Comparison of ENCODE assay signal across 8 cellular contexts in the genomic region with DNA sequence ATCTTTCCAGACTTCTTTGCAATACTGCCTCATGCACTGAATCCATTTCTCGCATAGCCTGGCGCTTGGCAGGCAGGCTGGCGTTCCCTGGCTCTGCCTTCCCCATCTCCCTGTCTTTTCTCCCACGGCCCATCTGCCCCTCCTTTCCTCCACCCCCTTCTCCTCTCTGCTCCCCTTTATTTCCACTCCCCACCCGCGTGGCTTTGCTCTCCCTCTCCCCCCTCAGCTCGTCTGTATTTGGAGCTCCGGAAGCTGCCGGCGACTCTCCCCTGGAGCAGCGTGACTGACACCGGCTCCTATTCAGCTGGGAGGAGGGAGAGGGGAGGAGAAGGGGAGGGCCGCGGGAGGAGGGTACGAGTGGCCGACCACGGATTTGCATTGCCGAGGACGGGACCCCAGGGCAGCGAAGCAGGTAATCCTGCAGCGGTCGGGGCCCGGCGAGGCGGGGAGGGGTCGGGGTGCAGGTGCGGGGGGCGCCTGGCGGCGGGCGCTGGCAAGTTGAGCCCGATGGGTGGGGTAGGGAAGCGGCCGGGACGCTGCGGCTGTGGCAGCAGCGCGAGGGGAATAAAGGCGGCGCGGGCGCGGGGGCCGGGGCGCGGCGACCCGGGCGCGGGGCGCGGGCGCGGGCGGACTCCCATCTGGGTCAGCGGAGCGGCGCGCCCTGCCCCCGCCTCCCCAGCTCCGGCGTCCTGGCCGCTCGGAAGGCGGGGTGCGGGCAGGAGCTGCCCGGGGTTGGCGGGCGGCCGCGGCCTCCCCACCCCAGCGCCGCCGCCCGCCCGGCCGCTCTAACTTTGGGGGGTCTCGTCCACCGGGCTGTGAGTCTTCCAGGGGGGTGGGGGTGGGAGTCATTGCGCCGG. TPM values are rescaled to one million over a fixed set of nuclear protein-coding genes. Genes with fewer than 3 reads are reported as not detected.
A peak's percentile ranks its signal among the peaks of the same experiment; 100 is the strongest.
DNase-seq lines count a peak whose midpoint lies in the region; ATAC-seq lines count a peak whose summit lies in the region.

A gene with protein sequence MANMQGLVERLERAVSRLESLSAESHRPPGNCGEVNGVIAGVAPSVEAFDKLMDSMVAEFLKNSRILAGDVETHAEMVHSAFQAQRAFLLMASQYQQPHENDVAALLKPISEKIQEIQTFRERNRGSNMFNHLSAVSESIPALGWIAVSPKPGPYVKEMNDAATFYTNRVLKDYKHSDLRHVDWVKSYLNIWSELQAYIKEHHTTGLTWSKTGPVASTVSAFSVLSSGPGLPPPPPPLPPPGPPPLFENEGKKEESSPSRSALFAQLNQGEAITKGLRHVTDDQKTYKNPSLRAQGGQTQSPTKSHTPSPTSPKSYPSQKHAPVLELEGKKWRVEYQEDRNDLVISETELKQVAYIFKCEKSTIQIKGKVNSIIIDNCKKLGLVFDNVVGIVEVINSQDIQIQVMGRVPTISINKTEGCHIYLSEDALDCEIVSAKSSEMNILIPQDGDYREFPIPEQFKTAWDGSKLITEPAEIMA (plus strand): TSS at position 261 of the 857 bp plus-strand sequence. CDS start 27,961 bp downstream, outside the sequence.

- no peaks in the 10 kb centered on the region for H3K36me3 Mint-ChIP-seq in activated T-helper 2 cell treated with anti-CD3 and anti-CD28 coated beads, Interferon-gamma antibody, Interleukin-2, Interleukin-4, amounts not matched to agents 10 μg/mL and 5 μg/mL and 100 μg/mL, durations not matched to agents 14 hours and 24 hours and 36 hours (ENCODE audit: low read depth)
- no peaks in the 10 kb centered on the region for H3K36me3 Mint-ChIP-seq in natural killer cell treated with Interleukin-12 subunit alpha and Interleukin-12 subunit beta and Interleukin-15 and Interleukin-18, amount 100 ng/mL, for 72 hours

- DNase-seq in Daoy (ENCODE audit: low read depth), result peak; percentile 84
- peak; percentile 71 for DNase-seq in NCI-H1105 treated with DMSO at 0.1 percent for 48 hours (lab: John Stamatoyannopoulos, UW)
- DNase-seq in activated T-helper 2 cell treated with anti-CD3 and anti-CD28 coated beads, Interferon-gamma antibody, Interleukin-2, Interleukin-4, amounts not matched to agents 10 μg/mL and 5 μg/mL and 100 μg/mL, durations not matched to agents 14 hours and 24 hours and 36 hours (ENCODE audit: low spot score), result no peak
- peak; percentile 31 for DNase-seq in globus pallidus (ENCODE audit: low spot score)
- DNase-seq in natural killer cell treated with Interleukin-12 subunit alpha and Interleukin-12 subunit beta and Interleukin-15 and Interleukin-18, amount 100 ng/mL, for 72 hours (ENCODE audit: low spot score), result no peak

- no peaks in the 10 kb centered on the region for H3K9me3 Mint-ChIP-seq in activated T-helper 2 cell treated with anti-CD3 and anti-CD28 coated beads, Interferon-gamma antibody, Interleukin-2, Interleukin-4, amounts not matched to agents 10 μg/mL and 5 μg/mL and 100 μg/mL, durations not matched to agents 14 hours and 24 hours and 36 hours
- no peaks in the 10 kb centered on the region for H3K9me3 Mint-ChIP-seq in natural killer cell treated with Interleukin-12 subunit alpha and Interleukin-12 subunit beta and Interleukin-15 and Interleukin-18, amount 100 ng/mL, for 72 hours

- H3K4me1 Mint-ChIP-seq in activated T-helper 2 cell treated with anti-CD3 and anti-CD28 coated beads, Interferon-gamma antibody, Interleukin-2, Interleukin-4, amounts not matched to agents 10 μg/mL and 5 μg/mL and 100 μg/mL, durations not matched to agents 14 hours and 24 hours and 36 hours (ENCODE audit: low read depth), result peaks cover 4% of the 10 kb centered on the region
- H3K4me1 Mint-ChIP-seq in natural killer cell treated with Interleukin-12 subunit alpha and Interleukin-12 subunit beta and Interleukin-15 and Interleukin-18, amount 100 ng/mL, for 72 hours (ENCODE audit: low read depth in 2 of 2), result peaks cover 0 to 5% of the 10 kb centered on the region in 2 donors

- ATAC-seq in natural killer cell treated with Interleukin-12 subunit alpha and Interleukin-12 subunit beta and Interleukin-15 and Interleukin-18, amount 100 ng/mL, for 72 hours, result peak in 1 of 2 donors; percentile 43
- ATAC-seq in GM18907 (IDR thresholded peaks at IDR 0.05; ENCODE audit: unreplicated experiment), result no peak
- no peak for ATAC-seq in GM21447 (IDR thresholded peaks at IDR 0.05; ENCODE audit: unreplicated experiment)
- no peak for ATAC-seq in HG02588 (IDR thresholded peaks at IDR 0.05; ENCODE audit: unreplicated experiment)

- peaks cover 41% of the 10 kb centered on the region for H3K27me3 Mint-ChIP-seq in activated T-helper 2 cell treated with anti-CD3 and anti-CD28 coated beads, Interferon-gamma antibody, Interleukin-2, Interleukin-4, amounts not matched to agents 10 μg/mL and 5 μg/mL and 100 μg/mL, durations not matched to agents 14 hours and 24 hours and 36 hours (ENCODE audit: low read depth)
- H3K27me3 Mint-ChIP-seq in natural killer cell treated with Interleukin-12 subunit alpha and Interleukin-12 subunit beta and Interleukin-15 and Interleukin-18, amount 100 ng/mL, for 72 hours, result peaks cover 33 to 52% of the 10 kb centered on the region in 2 donors

- no peak within 1 kb of the TSS for H3K27ac Mint-ChIP-seq in activated T-helper 2 cell treated with anti-CD3 and anti-CD28 coated beads, Interferon-gamma antibody, Interleukin-2, Interleukin-4, amounts not matched to agents 10 μg/mL and 5 μg/mL and 100 μg/mL, durations not matched to agents 14 hours and 24 hours and 36 hours
- H3K27ac Mint-ChIP-seq in natural killer cell treated with Interleukin-12 subunit alpha and Interleukin-12 subunit beta and Interleukin-15 and Interleukin-18, amount 100 ng/mL, for 72 hours, result no peak within 1 kb of the TSS

- H3K4me3 Mint-ChIP-seq in activated T-helper 2 cell treated with anti-CD3 and anti-CD28 coated beads, Interferon-gamma antibody, Interleukin-2, Interleukin-4, amounts not matched to agents 10 μg/mL and 5 μg/mL and 100 μg/mL, durations not matched to agents 14 hours and 24 hours and 36 hours (ENCODE audit: low read depth), result peak within 1 kb of the TSS; percentile 67
- H3K4me3 Mint-ChIP-seq in natural killer cell treated with Interleukin-12 subunit alpha and Interleukin-12 subunit beta and Interleukin-15 and Interleukin-18, amount 100 ng/mL, for 72 hours, result peak within 1 kb of the TSS; percentile 14

- intact Hi-C loops in activated T-helper 2 cell treated with anti-CD3 and anti-CD28 coated beads, Interferon-gamma antibody, Interleukin-2, Interleukin-4, amounts not matched to agents 10 μg/mL and 5 μg/mL and 100 μg/mL, durations not matched to agents 14 hours and 24 hours and 36 hours (cut with micrococcal nuclease), result no loop called here

RNA-seq across cellular contexts. Expression of the gene that starts here (rescaled TPM):
- total RNA-seq in Daoy (2014; rRNA removed; shearing (Covaris generic)), result 16.1 and 16.4 TPM in 2 replicates
- total RNA-seq in activated T-helper 2 cell treated with anti-CD3 and anti-CD28 coated beads, Interferon-gamma antibody, Interleukin-2, Interleukin-4, amounts not matched to agents 10 μg/mL and 5 μg/mL and 100 μg/mL, durations not matched to agents 14 hours and 24 hours and 36 hours, result not detected in 2 replicates
- not detected for total RNA-seq in natural killer cell treated with Interleukin-12 subunit alpha and Interleukin-12 subunit beta and Interleukin-15 and Interleukin-18, amount 100 ng/mL, for 72 hours

Comparison
In these comparisons a context has a peak if more than half of its experiments do, and no peak if none do; other contexts are left out.
1. RNA of the gene that starts here (total RNA-seq): 16.1 to 16.4 TPM in Daoy; not detected in activated T-helper 2 cell treated with anti-CD3 and anti-CD28 coated beads, Interferon-gamma antibody, Interleukin-2, Interleukin-4, amounts not matched to agents 10 μg/mL and 5 μg/mL and 100 μg/mL, durations not matched to agents 14 hours and 24 hours and 36 hours and not detected in natural killer cell treated with Interleukin-12 subunit alpha and Interleukin-12 subunit beta and Interleukin-15 and Interleukin-18, amount 100 ng/mL, for 72 hours; every median in the first group is over 10 times any median in the second.
2. DNase-seq: peak in Daoy (single experiment), NCI-H1105 treated with DMSO at 0.1 percent for 48 hours (single experiment) and globus pallidus (single experiment); none in activated T-helper 2 cell treated with anti-CD3 and anti-CD28 coated beads, Interferon-gamma antibody, Interleukin-2, Interleukin-4, amounts not matched to agents 10 μg/mL and 5 μg/mL and 100 μg/mL, durations not matched to agents 14 hours and 24 hours and 36 hours (single experiment) and natural killer cell treated with Interleukin-12 subunit alpha and Interleukin-12 subunit beta and Interleukin-15 and Interleukin-18, amount 100 ng/mL, for 72 hours (single experiment).